In genomic region chr9:94786586-94786985, GRCh38 we compare ENCODE assay signal across 20 cellular contexts.
"Had no signal": no experiment of that assay in that cellular context is flagged by ENCODE, and none has a peak within 500 bp of the region (broad histone marks: within the 10 kb centered on the region; RNA-seq: fewer than 3 reads in every experiment).

No MANE protein-coding gene starts in this region.

- H3K4me3 ChIP-seq: breast epithelium, spleen, tibial artery had no signal

- H3K27ac ChIP-seq: breast epithelium, epithelial cell of prostate, parathyroid adenoma, spleen, tibial artery, VCaP had no signal

- H3K27me3 ChIP-seq: breast epithelium, spleen, tibial artery had no signal

- H3K9me2 ChIP-seq: SK-N-SH had no signal

- H3K9ac ChIP-seq: parathyroid adenoma, SK-N-SH had no signal

- H2AFZ ChIP-seq: parathyroid adenoma had no signal

- H3K4me2 ChIP-seq: SK-N-SH had no signal

- H3K4me1 ChIP-seq: breast epithelium, parathyroid adenoma had no signal

- H3K9me3 ChIP-seq: breast epithelium, SK-N-SH, spleen, tibial artery had no signal

- DNase-seq: activated CD4-positive, CD25-positive, alpha-beta regulatory T cell treated with anti-CD3 and anti-CD28 coated beads, Interleukin-2, amount 50 U/mL, for 72 hours; activated CD8-positive, alpha-beta memory T cell treated with anti-CD3 and anti-CD28 coated beads for 24 hours; activated CD8-positive, alpha-beta memory T cell treated with anti-CD3 and anti-CD28 coated beads, Interleukin-2, amount 50 U/mL, for 4 hours; activated naive CD4-positive, alpha-beta T cell; activated T-cell treated with anti-CD3 and anti-CD28 coated beads, Interleukin-2, amount 50 U/mL, for 24 hours; cerebellar nuclear complex; cortex of kidney; foreskin melanocyte; glutamatergic neuron; left cardiac atrium; naive B cell; SK-N-SH; spleen; stimulated activated CD4-positive, alpha-beta T cell treated with anti-CD3 and anti-CD28 coated beads, Interleukin-4, amount 100 ng/mL, for 24 hours; stimulated activated naive CD8-positive, alpha-beta T cell treated with anti-CD3 and anti-CD28 coated beads, Interleukin-15, Interleukin-2, amounts not matched to agents 100 U/mL and 50 U/mL, for 24 hours; tibial artery had no signal

- H3K36me3 ChIP-seq: breast epithelium, tibial artery had no signal
